8 cellular contexts compared by ENCODE assay signal in the genomic region with DNA sequence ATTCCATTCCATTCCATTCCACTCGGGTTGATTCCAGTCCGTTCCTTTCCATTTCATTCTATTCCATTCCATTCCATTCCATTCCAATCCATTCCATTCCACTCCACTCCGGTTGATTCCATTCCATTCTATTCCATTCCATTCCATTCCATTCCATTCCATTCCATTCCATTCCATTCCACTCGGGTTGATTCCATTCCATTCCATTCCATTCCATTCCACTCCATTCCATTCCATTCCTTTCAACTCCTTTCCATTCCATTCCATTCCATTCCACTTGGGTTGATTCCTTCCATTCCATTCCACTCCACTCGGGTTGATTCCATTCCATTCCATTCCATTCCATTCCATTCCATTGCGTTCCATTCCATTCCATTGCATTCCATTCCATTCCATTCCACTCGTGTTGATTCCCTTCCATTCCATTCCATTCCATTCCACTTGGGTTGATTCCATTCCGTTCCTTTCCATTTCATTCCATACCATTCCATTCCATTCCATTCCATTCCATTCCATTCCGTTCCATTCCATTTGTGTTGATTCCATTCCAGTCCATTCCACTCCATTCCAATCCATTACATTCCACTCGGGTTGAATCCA.
A peak's percentile ranks its signal among the peaks of the same experiment; 100 is the strongest.
DNase-seq lines count a peak whose midpoint lies in the region; ATAC-seq, FAIRE-seq and TF ChIP-seq lines count a peak whose summit lies in the region.
"Not testable (repeated sequence)": the region's sequence is repeated elsewhere in the genome, so short reads cannot be mapped to it uniquely, and the experiment has no call there.

No MANE protein-coding gene starts in this region.

- 23% methylated on average over 10 of the region's 10 CpGs for WGBS in GM12878 (ENCODE audit: insufficient coverage, insufficient replicate concordance, low lambda C conversion rate, missing lambda C conversion rate)
- 29% methylated on average over 10 of the region's 10 CpGs for WGBS in right lobe of liver (ENCODE audit: insufficient coverage, low coverage, low lambda C conversion rate, missing lambda C conversion rate)
- WGBS in upper lobe of left lung, 2 donors = 45 to 55% methylated on average over 10 of the region's 10 CpGs

- H4K20me1 ChIP-seq in GM12878 (ENCODE audit: control insufficient read depth, insufficient read depth) = not testable (repeated sequence)

- not testable (repeated sequence) for H3K27me3 ChIP-seq in HUES48 (ENCODE audit: control insufficient read depth, insufficient read depth, low read length); GM12878 (replicated peaks in 1 of 2; ENCODE audit: control insufficient read depth in 2 of 2, insufficient read depth in 2 of 2, low read length in 1 of 2); right lobe of liver; upper lobe of left lung

- SMC1A ChIA-PET in GM12878 (lab: Charles Lee; ENCODE audit: uncharacterized antibody, unreplicated experiment) = not testable (repeated sequence)

- RAD21 ChIA-PET in GM12878 (lab: Charles Lee; ENCODE audit: unreplicated experiment) = not testable (repeated sequence)

- CTCF ChIA-PET in GM12878 (lab: Yijun Ruan, JAX) = not testable (repeated sequence)

- peak overlapping the region; percentile 6; the same call in 1 of the 2 replicates for H3K4me3 ChIP-seq in HUES48 (ENCODE audit: low read depth, low read length)
- H3K4me3 ChIP-seq in GM12878, right lobe of liver, upper lobe of left lung: not testable (repeated sequence)

- not testable (repeated sequence) for TF ChIP-seq RAD21 in GM12878 (IDR thresholded peaks at IDR 0.05; ENCODE audit: insufficient read depth, low read depth, low read length)

- ATAC-seq in GM18517 (IDR thresholded peaks at IDR 0.05; ENCODE audit: unreplicated experiment) (peak; percentile 40), GM19463 (IDR thresholded peaks at IDR 0.05; ENCODE audit: unreplicated experiment) (peak; percentile 35), HG02571 (IDR thresholded peaks at IDR 0.05; ENCODE audit: unreplicated experiment) (peak; percentile 38), HG03064 (IDR thresholded peaks at IDR 0.05; ENCODE audit: low read depth, unreplicated experiment) (peak; percentile 40), GM12878 (peak; percentile 52), right lobe of liver (peak; percentile 51 to 66 (median 54)), upper lobe of left lung (ENCODE audit: low FRiP score in 2 of 2) (peak; percentile 74 to 87)

- H3K4me2 ChIP-seq in GM12878 (ENCODE audit: control insufficient read depth, insufficient read depth) = not testable (repeated sequence)

- peaks cover 87% of the 10 kb centered on the region for H3K9me3 ChIP-seq in HUES48 (ENCODE audit: control insufficient read depth, insufficient read depth, low read length)
- H3K9me3 ChIP-seq in GM12878 (replicated peaks; ENCODE audit: control insufficient read depth, insufficient read depth, low read length) = not testable (repeated sequence)
- peaks cover 0 to 12% (median 3%) of the 10 kb centered on the region in 4 donors for H3K9me3 ChIP-seq in right lobe of liver
- H3K9me3 ChIP-seq in upper lobe of left lung = peaks cover 8 to 67% (median 43%) of the 10 kb centered on the region in 4 donors

- not testable (repeated sequence) for TF ChIP-seq CTCF in GM12878 (IDR thresholded peaks at IDR 0.05 in 2 of 3, conservative IDR thresholded peaks at IDR 0.05 in 1 of 3; ENCODE audit: control insufficient read depth in 2 of 3, extremely low read depth in 1 of 3, insufficient read depth in 1 of 3, low read depth in 3 of 3, low read length in 3 of 3); right lobe of liver (IDR thresholded peaks at IDR 0.05); upper lobe of left lung (IDR thresholded peaks at IDR 0.05)

- not testable (repeated sequence) for H3K9ac ChIP-seq in HUES48 (ENCODE audit: low read depth, low read length); GM12878 (ENCODE audit: control insufficient read depth, insufficient read depth, low read length)

- POLR2A ChIA-PET in GM12878 (lab: Charles Lee) = not testable (repeated sequence)

- H3K36me3 ChIP-seq in HUES48 (ENCODE audit: control insufficient read depth, insufficient read depth, low read length); GM12878 (ENCODE audit: control insufficient read depth in 2 of 2, insufficient read depth in 2 of 2, low read length in 1 of 2); right lobe of liver; upper lobe of left lung: not testable (repeated sequence)

- in situ Hi-C loops in GM12878 (cut with MboI) = not testable (repeated sequence)

- H3K27ac ChIP-seq in HUES48 (ENCODE audit: low read depth, low read length); GM12878 (ENCODE audit: control insufficient read depth, insufficient read depth); right lobe of liver; upper lobe of left lung: not testable (repeated sequence)

- not testable (repeated sequence) for FAIRE-seq in GM12878 (lab: Jason Lieb, UNC)

- not testable (repeated sequence) for TF ChIP-seq EP300 in GM12878 (IDR thresholded peaks at IDR 0.05; ENCODE audit: borderline replicate concordance in 1 of 2, control insufficient read depth in 1 of 2, low read depth in 2 of 2, low read length in 2 of 2); upper lobe of left lung (IDR thresholded peaks at IDR 0.05)

- not testable (repeated sequence) for H3K79me2 ChIP-seq in GM12878 (ENCODE audit: control insufficient read depth, insufficient read depth, low read length)

- intact Hi-C loops in GM12878 (cut with micrococcal nuclease; ENCODE audit: unreplicated experiment); right lobe of liver (cut with DNase I): not testable (repeated sequence)

- not testable (repeated sequence) for DNase-seq in GM12878 (ENCODE audit: low read depth, low spot score); right lobe of liver; upper lobe of left lung

- not testable (repeated sequence) for H3K4me1 ChIP-seq in HUES48 (ENCODE audit: control insufficient read depth, insufficient read depth, low read length); GM12878 (ENCODE audit: control insufficient read depth, insufficient read depth, low read length); right lobe of liver; upper lobe of left lung

- not testable (repeated sequence) for H2AFZ ChIP-seq in GM12878 (ENCODE audit: control insufficient read depth, low read depth, low read length)

- not testable (repeated sequence) for BruUV-seq in GM12878 (replicated peaks; lab: Mats Ljungman, UMichigan)

- not testable (repeated sequence) for TF ChIP-seq POLR2A in GM12878 (IDR thresholded peaks at IDR 0.05; ENCODE audit: low read depth, low read length); right lobe of liver (IDR thresholded peaks at IDR 0.05); upper lobe of left lung (IDR thresholded peaks at IDR 0.05)
